8 cellular contexts compared by ENCODE assay signal in genomic region chr2:1743396-1744150, GRCh38. TPM values are rescaled to one million over a fixed set of nuclear protein-coding genes. Genes with fewer than 3 reads are reported as not detected.
DNase-seq lines count a peak whose midpoint lies in the region; ATAC-seq and TF ChIP-seq lines count a peak whose summit lies in the region.

No MANE protein-coding gene starts in this region.

- peaks cover 37% of the 10 kb centered on the region for H3K36me3 Mint-ChIP-seq in HFFc6 (ENCODE audit: low read depth)

- H3K9ac ChIP-seq in iPS-15b (ENCODE audit: low read depth, low read length) (peak overlapping the region; percentile 41), skeletal muscle tissue (ENCODE audit: low read depth in 1 of 3, low read length in 3 of 3) (peak overlapping the region; percentile 50 to 57 (median 57))

- peaks cover 4% of the 10 kb centered on the region for H3K4me1 ChIP-seq in iPS-15b (ENCODE audit: control insufficient read depth, insufficient read depth, low read length)
- peaks cover 14 to 27% (median 21%) of the 10 kb centered on the region in 3 donors for H3K4me1 ChIP-seq in skeletal muscle tissue (ENCODE audit: control insufficient read depth in 3 of 3, insufficient read depth in 3 of 3, low read length in 3 of 3)

- H3K27ac ChIP-seq in adipose tissue (ENCODE audit: low read depth, low read length) (peak overlapping the region; percentile 75), skeletal muscle tissue (ENCODE audit: low read depth, low read length) (peak overlapping the region; percentile 86)

- WGBS in adipose tissue, 3 donors = 1 to 2% (median 2%) methylated on average over 46 to 68 of the region's 71 CpGs

- no peak for ATAC-seq in HG03460 (IDR thresholded peaks at IDR 0.05; ENCODE audit: unreplicated experiment)

- peaks cover 12% of the 10 kb centered on the region for H3K27me3 Mint-ChIP-seq in HFFc6 (ENCODE audit: insufficient read depth)

- H3K27ac Mint-ChIP-seq in HFFc6 = peak overlapping the region; percentile 97

- DNase-seq in HFFc6 (peak; percentile 15), posterior vena cava (ENCODE audit: low spot score) (no peak), cortex of kidney (lab: John Stamatoyannopoulos, UW) (no peak)
- DNase-seq in stimulated activated CD4-positive, alpha-beta T cell treated with anti-CD3 and anti-CD28 coated beads, Interleukin-2, amount 100 ng/mL, for 24 hours = no peak

- H3K9me3 ChIP-seq in iPS-15b (ENCODE audit: control insufficient read depth, insufficient read depth, low read length) = no peaks in the 10 kb centered on the region
- H3K9me3 ChIP-seq in skeletal muscle tissue (ENCODE audit: control insufficient read depth in 3 of 3, low read length in 3 of 3) = no peaks in the 10 kb centered on the region

- no peaks in the 10 kb centered on the region for H3K9me3 Mint-ChIP-seq in HFFc6

- H3K4me3 Mint-ChIP-seq in HFFc6 = peak overlapping the region; percentile 97

- H3K4me3 ChIP-seq in iPS-15b (ENCODE audit: low read depth, low read length) = peak overlapping the region; percentile 72
- H3K4me3 ChIP-seq in skeletal muscle tissue (ENCODE audit: low read length in 3 of 3) = peak overlapping the region; percentile 63 to 79 (median 70)

- TF ChIP-seq CTCF in HFFc6 (IDR thresholded peaks at IDR 0.05) = no peak

- H3K4me1 Mint-ChIP-seq in HFFc6 (ENCODE audit: low read depth) = peaks cover 52% of the 10 kb centered on the region

- intact Hi-C loops in posterior vena cava (cut with DNase I) = loop anchor here (10.0 kb wide), 3 partner anchors 69 to 149 kb away; no protein-coding TSS in a partner anchor

- H3K36me3 ChIP-seq in iPS-15b (ENCODE audit: control insufficient read depth, insufficient read depth, low read length) (no peaks in the 10 kb centered on the region), skeletal muscle tissue (ENCODE audit: control insufficient read depth in 3 of 3, insufficient read depth in 3 of 3, low read length in 3 of 3) (no peaks in the 10 kb centered on the region)

- peaks cover 28% of the 10 kb centered on the region for H3K27me3 ChIP-seq in iPS-15b (ENCODE audit: control insufficient read depth, insufficient read depth, low read length)
- peaks cover 17 to 44% (median 38%) of the 10 kb centered on the region in 3 donors for H3K27me3 ChIP-seq in skeletal muscle tissue (ENCODE audit: control insufficient read depth in 3 of 3, insufficient read depth in 3 of 3, low read length in 3 of 3)

RNA-seq across cellular contexts. Expression of gene PXDN, which starts 0.7 kb away (rescaled TPM):
- total RNA-seq in HFFc6 (2021; fragmentation: NEBNext Ultra II Directional; extraction: Animal tissue kit (Norgen Biotek cat#: 25700)) = 100 to 1,000 TPM; 283 to 403 (median 323) TPM
- 100 to 1,000 TPM in 1 of 3 donors, 10 to 100 TPM in 2; 10.2 to 132 (median 17.7) TPM for polyA plus RNA-seq in adipose tissue
- total RNA-seq in skeletal muscle tissue = 106 TPM
- 10 to 100 TPM; 75.3 to 85.8 TPM for total RNA-seq in posterior vena cava
